ENCODE assay signal across 8 cellular contexts in the genomic region with DNA sequence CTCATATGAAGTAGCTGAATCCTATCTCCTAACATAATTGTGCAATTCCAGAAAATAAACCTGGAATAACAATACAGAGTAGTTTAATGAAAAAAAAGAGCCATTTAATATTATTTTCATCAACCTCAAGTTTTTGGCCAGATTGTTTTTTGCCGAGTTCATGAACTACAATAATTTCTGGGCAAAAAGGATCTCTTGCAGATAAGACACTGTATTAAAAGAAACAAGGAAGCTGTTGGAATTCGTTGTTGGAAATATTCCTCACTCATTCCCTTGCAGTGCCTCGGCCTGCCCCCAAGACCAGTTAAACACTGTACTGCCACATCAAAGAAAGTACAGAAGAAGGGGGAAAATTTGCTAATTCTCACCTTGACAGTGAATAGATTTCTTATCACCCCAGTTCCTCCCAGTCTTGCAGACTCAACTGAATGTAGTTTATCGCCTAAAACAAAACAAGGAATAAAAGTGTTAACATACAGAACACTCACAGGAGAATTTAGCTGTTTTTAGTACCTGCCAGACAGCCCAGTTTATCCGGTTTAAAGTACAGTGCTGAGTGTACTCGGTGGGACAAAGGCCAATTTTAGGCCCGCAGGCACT. TPM values are rescaled to one million over a fixed set of nuclear protein-coding genes. Genes with fewer than 3 reads are reported as not detected.
DNase-seq lines count a peak whose midpoint lies in the region; ATAC-seq and TF ChIP-seq lines count a peak whose summit lies in the region.

No MANE protein-coding gene starts in this region.

- H3K4me1 ChIP-seq in ascending aorta (peaks cover 0 to 21% of the 10 kb centered on the region in 2 donors), liver (ENCODE audit: control insufficient read depth in 4 of 4, insufficient read depth in 4 of 4, low read length in 3 of 4) (peaks cover 2 to 63% (median 55%) of the 10 kb centered on the region in 4 donors), transverse colon (peaks cover 0 to 48% (median 26%) of the 10 kb centered on the region in 4 donors)

- H3K9ac ChIP-seq in liver (ENCODE audit: low read depth in 1 of 2, low read length in 2 of 2), result peak overlapping the region; percentile 57 to 85

- no peak for TF ChIP-seq EP300 in transverse colon (IDR thresholded peaks at IDR 0.05; ENCODE audit: low read depth)

- H3K4me3 Mint-ChIP-seq in activated naive CD4-positive, alpha-beta T cell treated with anti-CD3 and anti-CD28 coated beads for 36 hours, result peak overlapping the region; percentile 86

- H3K36me3 ChIP-seq in ascending aorta (peaks cover 0 to 14% of the 10 kb centered on the region in 2 donors), liver (ENCODE audit: control insufficient read depth in 4 of 4, insufficient read depth in 3 of 4, low read depth in 1 of 4, low read length in 3 of 4) (peaks cover 0 to 6% (median 2%) of the 10 kb centered on the region in 4 donors), transverse colon (peaks cover 0 to 23% (median 11%) of the 10 kb centered on the region in 4 donors)

- H3K4me3 ChIP-seq in ascending aorta, result peak overlapping the region; percentile 73
- H3K4me3 ChIP-seq in liver (ENCODE audit: low read depth in 1 of 3, low read length in 3 of 3), result peak overlapping the region; percentile 80 to 93 (median 82)
- H3K4me3 ChIP-seq in transverse colon, result peak overlapping the region; percentile 47 to 93 (median 80)

- H3K27ac Mint-ChIP-seq in activated naive CD4-positive, alpha-beta T cell treated with anti-CD3 and anti-CD28 coated beads for 36 hours, result peak overlapping the region; percentile 1

- intact Hi-C loops in activated naive CD4-positive, alpha-beta T cell treated with anti-CD3 and anti-CD28 coated beads for 36 hours (cut with micrococcal nuclease), result loop anchor here (1.0 to 10.0 kb wide), 5 partner anchors 78 to 1171 kb away; a partner anchor contains a TSS
- intact Hi-C loops in ascending aorta (cut with DNase I) (loop anchor here (5.0 kb wide), 4 partner anchors 59 to 1491 kb away; a partner anchor contains a TSS), transverse colon (cut with DNase I; ENCODE audit: low total_unique reads) (no loop called here)

- CTCF ChIA-PET in activated naive CD4-positive, alpha-beta T cell treated with anti-CD3 and anti-CD28 coated beads for 36 hours (lab: Charles Lee), result interaction anchor here (1.0 to 2.8 kb wide), 8 partner anchors 8 to 152 kb away, joined by 3 to 16 read pairs (median 8); a partner anchor contains a TSS

- H3K27me3 ChIP-seq in ascending aorta, result no peaks in the 10 kb centered on the region
- H3K27me3 ChIP-seq in liver (ENCODE audit: control insufficient read depth in 4 of 4, insufficient read depth in 4 of 4, low read length in 3 of 4), result no peaks in the 10 kb centered on the region
- H3K27me3 ChIP-seq in transverse colon, result no peaks in the 10 kb centered on the region

- H3K27ac ChIP-seq in ascending aorta (peak overlapping the region; percentile 54 to 62), liver (ENCODE audit: low read depth in 1 of 2, low read length in 2 of 2) (peak overlapping the region; percentile 81 to 86), transverse colon (peak overlapping the region; percentile 85 to 92 (median 90))

- no peak for ATAC-seq in HG03432 (IDR thresholded peaks at IDR 0.05; ENCODE audit: unreplicated experiment)

- H3K4me1 Mint-ChIP-seq in activated naive CD4-positive, alpha-beta T cell treated with anti-CD3 and anti-CD28 coated beads for 36 hours (ENCODE audit: low read depth), result peaks cover 18% of the 10 kb centered on the region

- 3% methylated on average over 7 of the region's 7 CpGs for WGBS in liver
- WGBS in transverse colon (ENCODE audit: low coverage in 1 of 2), 2 donors, result 10 to 14% methylated on average over 1 to 7 of the region's 7 CpGs

- TF ChIP-seq POLR2A in transverse colon (IDR thresholded peaks at IDR 0.05), result no peak

- H3K9me3 ChIP-seq in ascending aorta, result no peaks in the 10 kb centered on the region
- no peaks in the 10 kb centered on the region for H3K9me3 ChIP-seq in liver (ENCODE audit: control insufficient read depth in 4 of 4, low read length in 3 of 4)
- H3K9me3 ChIP-seq in transverse colon, result no peaks in the 10 kb centered on the region

- H3K36me3 Mint-ChIP-seq in activated naive CD4-positive, alpha-beta T cell treated with anti-CD3 and anti-CD28 coated beads for 36 hours (ENCODE audit: low read depth), result peaks cover 19% of the 10 kb centered on the region

- TF ChIP-seq CTCF in ascending aorta (IDR thresholded peaks at IDR 0.05) (no peak), liver (IDR thresholded peaks at IDR 0.05; ENCODE audit: low read depth, low read length, missing input control) (no peak), transverse colon (IDR thresholded peaks at IDR 0.05) (no peak)

- in situ Hi-C loops in transverse colon (cut with MboI; ENCODE audit: low pct_ligation_motif_present in 1 of 4, low pct_unique_long_range_greater_than_20kb in 1 of 4, low sequenced_read_pairs in 3 of 4), result loop anchor here in 1 of 4 donors (25.0 kb wide), 3 partner anchors 641 to 1491 kb away; a partner anchor contains a TSS

- TF ChIP-seq RAD21 in liver (IDR thresholded peaks at IDR 0.05), result no peak

- DNase-seq in activated naive CD4-positive, alpha-beta T cell treated with anti-CD3 and anti-CD28 coated beads for 36 hours, result no peak
- DNase-seq in activated naive CD4-positive, alpha-beta T cell treated with Interleukin-2 at 50 U/mL for 16 hours, result no peak
- DNase-seq in ascending aorta (ENCODE audit: low spot score in 2 of 2) (no peak), transverse colon (no peak), GM19240 (ENCODE audit: insufficient read length, low spot score) (no peak), NCI-H2081 treated with DMSO at 0.1 percent for 48 hours (lab: John Stamatoyannopoulos, UW) (no peak)

- H3K27me3 Mint-ChIP-seq in activated naive CD4-positive, alpha-beta T cell treated with anti-CD3 and anti-CD28 coated beads for 36 hours (ENCODE audit: low read depth), result no peaks in the 10 kb centered on the region

- H3K9me3 Mint-ChIP-seq in activated naive CD4-positive, alpha-beta T cell treated with anti-CD3 and anti-CD28 coated beads for 36 hours, result no peaks in the 10 kb centered on the region

TF ChIP-seq in liver, 16 proteins besides CTCF, POLR2A, EP300 and RAD21:
- TF ChIP-seq FOXA1 (IDR thresholded peaks at IDR 0.05) (no peak), HNF4G (IDR thresholded peaks at IDR 0.05) (peak; percentile 74), EGR1 (IDR thresholded peaks at IDR 0.05; ENCODE audit: low read depth in 2 of 2) (no peak), TAF1 (conservative IDR thresholded peaks at IDR 0.05) (no peak), HNF4A (conservative IDR thresholded peaks at IDR 0.05) (peak; percentile 91 to 95)
- TF ChIP-seq, protein P1, sequence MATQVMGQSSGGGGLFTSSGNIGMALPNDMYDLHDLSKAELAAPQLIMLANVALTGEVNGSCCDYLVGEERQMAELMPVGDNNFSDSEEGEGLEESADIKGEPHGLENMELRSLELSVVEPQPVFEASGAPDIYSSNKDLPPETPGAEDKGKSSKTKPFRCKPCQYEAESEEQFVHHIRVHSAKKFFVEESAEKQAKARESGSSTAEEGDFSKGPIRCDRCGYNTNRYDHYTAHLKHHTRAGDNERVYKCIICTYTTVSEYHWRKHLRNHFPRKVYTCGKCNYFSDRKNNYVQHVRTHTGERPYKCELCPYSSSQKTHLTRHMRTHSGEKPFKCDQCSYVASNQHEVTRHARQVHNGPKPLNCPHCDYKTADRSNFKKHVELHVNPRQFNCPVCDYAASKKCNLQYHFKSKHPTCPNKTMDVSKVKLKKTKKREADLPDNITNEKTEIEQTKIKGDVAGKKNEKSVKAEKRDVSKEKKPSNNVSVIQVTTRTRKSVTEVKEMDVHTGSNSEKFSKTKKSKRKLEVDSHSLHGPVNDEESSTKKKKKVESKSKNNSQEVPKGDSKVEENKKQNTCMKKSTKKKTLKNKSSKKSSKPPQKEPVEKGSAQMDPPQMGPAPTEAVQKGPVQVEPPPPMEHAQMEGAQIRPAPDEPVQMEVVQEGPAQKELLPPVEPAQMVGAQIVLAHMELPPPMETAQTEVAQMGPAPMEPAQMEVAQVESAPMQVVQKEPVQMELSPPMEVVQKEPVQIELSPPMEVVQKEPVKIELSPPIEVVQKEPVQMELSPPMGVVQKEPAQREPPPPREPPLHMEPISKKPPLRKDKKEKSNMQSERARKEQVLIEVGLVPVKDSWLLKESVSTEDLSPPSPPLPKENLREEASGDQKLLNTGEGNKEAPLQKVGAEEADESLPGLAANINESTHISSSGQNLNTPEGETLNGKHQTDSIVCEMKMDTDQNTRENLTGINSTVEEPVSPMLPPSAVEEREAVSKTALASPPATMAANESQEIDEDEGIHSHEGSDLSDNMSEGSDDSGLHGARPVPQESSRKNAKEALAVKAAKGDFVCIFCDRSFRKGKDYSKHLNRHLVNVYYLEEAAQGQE (IDR thresholded peaks at IDR 0.05), result peak; percentile 52
- TF ChIP-seq, protein P2, sequence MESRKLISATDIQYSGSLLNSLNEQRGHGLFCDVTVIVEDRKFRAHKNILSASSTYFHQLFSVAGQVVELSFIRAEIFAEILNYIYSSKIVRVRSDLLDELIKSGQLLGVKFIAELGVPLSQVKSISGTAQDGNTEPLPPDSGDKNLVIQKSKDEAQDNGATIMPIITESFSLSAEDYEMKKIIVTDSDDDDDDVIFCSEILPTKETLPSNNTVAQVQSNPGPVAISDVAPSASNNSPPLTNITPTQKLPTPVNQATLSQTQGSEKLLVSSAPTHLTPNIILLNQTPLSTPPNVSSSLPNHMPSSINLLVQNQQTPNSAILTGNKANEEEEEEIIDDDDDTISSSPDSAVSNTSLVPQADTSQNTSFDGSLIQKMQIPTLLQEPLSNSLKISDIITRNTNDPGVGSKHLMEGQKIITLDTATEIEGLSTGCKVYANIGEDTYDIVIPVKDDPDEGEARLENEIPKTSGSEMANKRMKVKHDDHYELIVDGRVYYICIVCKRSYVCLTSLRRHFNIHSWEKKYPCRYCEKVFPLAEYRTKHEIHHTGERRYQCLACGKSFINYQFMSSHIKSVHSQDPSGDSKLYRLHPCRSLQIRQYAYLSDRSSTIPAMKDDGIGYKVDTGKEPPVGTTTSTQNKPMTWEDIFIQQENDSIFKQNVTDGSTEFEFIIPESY (IDR thresholded peaks at IDR 0.05), result no peak
- TF ChIP-seq, protein P3, sequence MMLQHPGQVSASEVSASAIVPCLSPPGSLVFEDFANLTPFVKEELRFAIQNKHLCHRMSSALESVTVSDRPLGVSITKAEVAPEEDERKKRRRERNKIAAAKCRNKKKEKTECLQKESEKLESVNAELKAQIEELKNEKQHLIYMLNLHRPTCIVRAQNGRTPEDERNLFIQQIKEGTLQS (IDR thresholded peaks at IDR 0.05), result no peak

RNA-seq across cellular contexts. Expression of a gene that starts 1.3 kb away (rescaled TPM):
- total RNA-seq in activated naive CD4-positive, alpha-beta T cell treated with anti-CD3 and anti-CD28 coated beads for 36 hours, result 10 to 100 TPM; 18.5 to 21.9 TPM
- total RNA-seq in ascending aorta (25.9 TPM), liver (100 to 1,000 TPM; 144 to 188 TPM), transverse colon (100 to 1,000 TPM in 3 of 4 donors, 10 to 100 TPM in 1; 47.9 to 164 (median 136) TPM)
- 100 to 1,000 TPM; 134 to 140 TPM for polyA plus RNA-seq in liver

RNA-seq across cellular contexts. Expression of a gene that starts 12.4 kb away (rescaled TPM):
- total RNA-seq in activated naive CD4-positive, alpha-beta T cell treated with anti-CD3 and anti-CD28 coated beads for 36 hours, result 10 to 100 TPM; 20.2 to 22.4 TPM
- total RNA-seq in ascending aorta (12.0 TPM), liver (10 to 100 TPM; 14.0 to 23.1 TPM), transverse colon (10 to 100 TPM; 11.9 to 35.6 (median 18.0) TPM)
- 1 to 10 TPM; 3.5 to 4.2 TPM for polyA plus RNA-seq in liver
